In the genomic region with DNA sequence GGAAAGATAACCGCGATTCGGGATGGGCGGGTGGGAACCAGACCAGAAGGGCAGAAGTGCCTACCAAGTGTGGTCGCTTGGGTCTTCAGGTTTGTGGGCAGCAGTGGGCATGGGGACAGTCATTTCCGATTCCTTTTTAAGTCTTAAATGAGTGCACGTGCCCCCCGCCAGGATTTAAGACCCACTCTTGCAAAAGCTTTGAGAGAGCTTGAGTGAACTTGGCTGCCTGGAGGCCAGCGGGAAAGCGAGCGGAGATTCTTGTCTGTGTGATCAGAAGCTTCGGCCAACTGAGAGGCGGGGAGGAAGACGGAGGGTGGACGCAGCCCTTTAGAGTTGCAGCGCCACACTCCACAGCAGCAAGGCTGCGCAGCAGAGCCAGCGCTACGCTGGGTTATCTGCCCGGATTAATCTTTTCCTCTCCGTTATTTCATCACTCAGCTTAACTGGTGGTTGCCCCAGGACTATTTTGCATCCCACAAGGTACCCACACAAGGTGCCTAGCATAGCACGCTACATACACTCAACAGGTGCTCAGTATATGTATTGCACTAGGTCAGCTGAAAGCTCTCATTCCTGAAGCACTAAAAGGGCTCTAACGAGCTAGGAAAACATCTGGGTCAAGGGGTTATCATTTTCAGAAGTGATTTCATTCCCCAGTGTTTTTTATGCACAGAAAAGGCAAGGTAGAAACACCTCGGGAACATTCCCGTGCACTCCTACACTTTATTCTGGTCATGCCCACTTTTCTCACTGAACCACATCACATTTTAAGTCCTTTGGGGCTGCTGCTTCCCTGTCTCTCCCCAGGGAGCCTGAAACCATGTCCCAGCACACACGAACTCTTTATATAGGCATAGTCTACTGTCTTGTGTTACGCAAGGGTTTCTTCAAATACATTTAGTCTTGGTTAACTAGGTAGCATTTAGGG, we compare ENCODE assay signal across 8 cellular contexts. TPM values are rescaled to one million over a fixed set of nuclear protein-coding genes. Genes with fewer than 3 reads are reported as not detected.
DNase-seq lines count a peak whose midpoint lies in the region; ATAC-seq and TF ChIP-seq lines count a peak whose summit lies in the region.

No MANE protein-coding gene starts in this region.

- no peak overlapping the region for H3K9ac ChIP-seq in parathyroid adenoma

- peak overlapping the region; percentile 76 for H2AFZ ChIP-seq in parathyroid adenoma

- CTCF ChIA-PET in activated naive CD4-positive, alpha-beta T cell treated with anti-CD3 and anti-CD28 coated beads for 36 hours (lab: Charles Lee): interaction anchor here (0.7 to 2.4 kb wide), 19 partner anchors 15 to 224 kb away, joined by 3 to 13 read pairs (median 4); no protein-coding TSS in a partner anchor

- H3K4me1 Mint-ChIP-seq in activated naive CD4-positive, alpha-beta T cell treated with anti-CD3 and anti-CD28 coated beads for 36 hours (ENCODE audit: low read depth): peaks cover 41% of the 10 kb centered on the region

- H3K27ac Mint-ChIP-seq in activated naive CD4-positive, alpha-beta T cell treated with anti-CD3 and anti-CD28 coated beads for 36 hours: peak overlapping the region; percentile 22

- H3K36me3 Mint-ChIP-seq in activated naive CD4-positive, alpha-beta T cell treated with anti-CD3 and anti-CD28 coated beads for 36 hours (ENCODE audit: low read depth): peaks cover 7% of the 10 kb centered on the region

- peak overlapping the region; percentile 79 for H3K4me2 ChIP-seq in parathyroid adenoma (ENCODE audit: low read length)

- H3K4me1 ChIP-seq in heart right ventricle (peaks cover 5 to 33% (median 24%) of the 10 kb centered on the region in 9 donors), parathyroid adenoma (no peaks in the 10 kb centered on the region)

- 8 to 9% methylated on average over 27 of the region's 27 CpGs for WGBS in heart right ventricle, 2 donors

- H3K79me2 ChIP-seq in parathyroid adenoma: no peaks in the 10 kb centered on the region

- TF ChIP-seq CTCF in AG09309 (IDR thresholded peaks at IDR 0.05; ENCODE audit: control insufficient read depth, insufficient read depth, low read depth, low read length, missing control alignments) (peak; percentile 24), heart right ventricle (IDR thresholded peaks at IDR 0.05) (peak in 4 of 9 donors; percentile 26 to 34 (median 29)), parathyroid adenoma (IDR thresholded peaks at IDR 0.05) (no peak)

- H3K36me3 ChIP-seq in heart right ventricle (no peaks in the 10 kb centered on the region), parathyroid adenoma (ENCODE audit: control insufficient read depth, insufficient read depth, low read length) (no peaks in the 10 kb centered on the region)

- DNase-seq in AG09309 (ENCODE audit: low read depth) (peak; percentile 13), NCI-H2227 treated with DMSO at 0.1 percent for 48 hours (lab: John Stamatoyannopoulos, UW) (peak; percentile 55), heart right ventricle (peak; percentile 36 to 37)
- DNase-seq in activated naive CD4-positive, alpha-beta T cell treated with anti-CD3 and anti-CD28 coated beads for 36 hours: peak; percentile 41
- no peak for DNase-seq in NK-92 treated with Interleukin-12 subunit alpha and Interleukin-12 subunit beta, amount 100 ng/mL, for 24 hours (lab: John Stamatoyannopoulos, UW)

- H3K27me3 ChIP-seq in heart right ventricle (peaks cover 0 to 49% (median 9%) of the 10 kb centered on the region in 7 donors), parathyroid adenoma (ENCODE audit: control insufficient read depth, insufficient read depth, low read length) (no peaks in the 10 kb centered on the region)

- H3K27ac ChIP-seq in heart right ventricle (peak overlapping the region in 9 of 10 donors; percentile 61 to 90 (median 80)), parathyroid adenoma (no peak overlapping the region)

- intact Hi-C loops in activated naive CD4-positive, alpha-beta T cell treated with anti-CD3 and anti-CD28 coated beads for 36 hours (cut with micrococcal nuclease): loop anchor here (1.0 to 2.0 kb wide), 3 partner anchors 20 to 90 kb away; a partner anchor contains a TSS
- intact Hi-C loops in heart right ventricle (cut with DNase I): no loop called here

- H3K9me3 ChIP-seq in heart right ventricle (no peaks in the 10 kb centered on the region), parathyroid adenoma (ENCODE audit: control insufficient read depth, low read length) (no peaks in the 10 kb centered on the region)

- peaks cover 11% of the 10 kb centered on the region for H3K27me3 Mint-ChIP-seq in activated naive CD4-positive, alpha-beta T cell treated with anti-CD3 and anti-CD28 coated beads for 36 hours (ENCODE audit: low read depth)

- ATAC-seq in GM18907 (IDR thresholded peaks at IDR 0.05; ENCODE audit: unreplicated experiment): peak; percentile 37
- peak; percentile 61 to 80 (median 72) for ATAC-seq in heart right ventricle
- no peak for ATAC-seq in GM19452 (IDR thresholded peaks at IDR 0.05; ENCODE audit: unreplicated experiment)

- peak overlapping the region; percentile 87 for H3K4me3 Mint-ChIP-seq in activated naive CD4-positive, alpha-beta T cell treated with anti-CD3 and anti-CD28 coated beads for 36 hours

- H3K4me3 ChIP-seq in AG09309 (ENCODE audit: control insufficient read depth, low read depth, low read length): peak overlapping the region; percentile 61
- H3K4me3 ChIP-seq in heart right ventricle: peak overlapping the region; percentile 50 to 72 (median 66)
- no peak overlapping the region for H3K4me3 ChIP-seq in parathyroid adenoma (ENCODE audit: low read depth, low read length)

- H3K9me3 Mint-ChIP-seq in activated naive CD4-positive, alpha-beta T cell treated with anti-CD3 and anti-CD28 coated beads for 36 hours: no peaks in the 10 kb centered on the region

RNA-seq across cellular contexts. Expression of a gene that starts 1.5 kb away (rescaled TPM):
- 10 to 100 TPM; 26.7 to 27.1 TPM for total RNA-seq in activated naive CD4-positive, alpha-beta T cell treated with anti-CD3 and anti-CD28 coated beads for 36 hours
- total RNA-seq in heart right ventricle: 1 to 10 TPM in 6 of 10 donors, under 1 TPM in 4; 0.28 to 7.0 (median 1.0) TPM
- polyA plus RNA-seq in heart right ventricle: 1 to 10 TPM; 1.6 to 2.2 TPM
